Comparison of ENCODE assay signal across 11 cellular contexts in the genomic region with DNA sequence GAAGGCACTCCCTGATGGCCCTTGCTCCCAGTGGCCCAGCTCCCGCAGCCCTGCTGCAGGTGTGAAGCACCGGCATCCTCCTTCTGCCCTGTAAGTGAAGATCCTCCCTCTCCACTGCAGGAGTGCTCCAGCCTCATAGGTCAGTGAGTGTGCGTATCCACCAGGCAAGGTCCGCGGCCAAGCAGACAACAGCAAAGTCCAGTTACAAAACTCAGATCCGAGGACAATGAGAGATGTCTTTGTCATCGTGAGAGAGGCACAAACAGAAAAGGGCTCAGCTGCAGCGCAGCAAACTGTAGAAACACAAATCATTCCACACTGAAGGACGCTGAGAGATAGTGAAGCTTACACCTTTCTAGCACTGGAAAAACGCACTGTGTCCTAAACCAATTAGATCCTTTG. TPM values are rescaled to one million over a fixed set of nuclear protein-coding genes. Genes with fewer than 3 reads are reported as not detected.
DNase-seq lines count a peak whose midpoint lies in the region; ATAC-seq and TF ChIP-seq lines count a peak whose summit lies in the region.
"Had no signal": no experiment of that assay in that cellular context is flagged by ENCODE, and none has a peak within 500 bp of the region (broad histone marks: within the 10 kb centered on the region; RNA-seq: fewer than 3 reads in every experiment).

No MANE protein-coding gene starts in this region.

- DNase-seq in left ventricle myocardium inferior (no peak), left cardiac atrium (no peak), coronary artery (ENCODE audit: low spot score) (no peak), NCI-H128 (lab: John Stamatoyannopoulos, UW; ENCODE audit: unreplicated experiment) (no peak), AG08395 (ENCODE audit: low spot score) (no peak)
- DNase-seq in natural killer cell treated with Interleukin-12 subunit alpha and Interleukin-12 subunit beta and Interleukin-15 and Interleukin-18, amount 100 ng/mL, for 72 hours (ENCODE audit: low spot score): no peak
- no peak for DNase-seq in stimulated activated CD4-positive, alpha-beta T cell treated with anti-CD3 and anti-CD28 coated beads, Interleukin-2, amount 100 ng/mL, for 48 hours
- DNase-seq: BE2C; KBM-7; stimulated activated CD4-positive, alpha-beta T cell treated with anti-CD3 and anti-CD28 coated beads, Interleukin-4, amount 100 ng/mL, for 4 hours had no signal

- no peaks in the 10 kb centered on the region for H3K27me3 Mint-ChIP-seq in natural killer cell treated with Interleukin-12 subunit alpha and Interleukin-12 subunit beta and Interleukin-15 and Interleukin-18, amount 100 ng/mL, for 72 hours

- peaks cover 37% of the 10 kb centered on the region for H3K36me3 Mint-ChIP-seq in natural killer cell treated with Interleukin-12 subunit alpha and Interleukin-12 subunit beta and Interleukin-15 and Interleukin-18, amount 100 ng/mL, for 72 hours

- H3K27ac Mint-ChIP-seq in natural killer cell treated with Interleukin-12 subunit alpha and Interleukin-12 subunit beta and Interleukin-15 and Interleukin-18, amount 100 ng/mL, for 72 hours: peak overlapping the region; percentile 69 to 73

- peaks cover 100% of the 10 kb centered on the region for H3K4me1 ChIP-seq in left ventricle myocardium inferior
- H3K4me1 ChIP-seq: BE2C had no signal

- H3K27me3 ChIP-seq in left ventricle myocardium inferior (ENCODE audit: low read depth): no peaks in the 10 kb centered on the region
- H3K27me3 ChIP-seq: BE2C had no signal

- no peak for ATAC-seq in left cardiac atrium
- ATAC-seq in natural killer cell treated with Interleukin-12 subunit alpha and Interleukin-12 subunit beta and Interleukin-15 and Interleukin-18, amount 100 ng/mL, for 72 hours: no peak
- no peak for ATAC-seq in GM21786 (IDR thresholded peaks at IDR 0.05; ENCODE audit: unreplicated experiment)

- H3K9me3 ChIP-seq in left ventricle myocardium inferior (replicated peaks): no peaks in the 10 kb centered on the region
- H3K9me3 ChIP-seq: BE2C had no signal

- H3K4me1 Mint-ChIP-seq in natural killer cell treated with Interleukin-12 subunit alpha and Interleukin-12 subunit beta and Interleukin-15 and Interleukin-18, amount 100 ng/mL, for 72 hours (ENCODE audit: low read depth in 2 of 2): peaks cover 53 to 58% of the 10 kb centered on the region in 2 donors

- intact Hi-C loops in left ventricle myocardium inferior (cut with micrococcal nuclease) (no loop called here), left cardiac atrium (cut with DNase I) (no loop called here)

- peak overlapping the region; percentile 100 for H3K27ac ChIP-seq in left ventricle myocardium inferior (replicated peaks)
- H3K27ac ChIP-seq in coronary artery: peak overlapping the region; percentile 98

- H3K9me3 Mint-ChIP-seq in natural killer cell treated with Interleukin-12 subunit alpha and Interleukin-12 subunit beta and Interleukin-15 and Interleukin-18, amount 100 ng/mL, for 72 hours: no peaks in the 10 kb centered on the region

- TF ChIP-seq CTCF in left ventricle myocardium inferior (IDR thresholded peaks at IDR 0.05; ENCODE audit: borderline replicate concordance) (no peak), coronary artery (IDR thresholded peaks at IDR 0.05) (no peak)

- H3K4me3 ChIP-seq in left ventricle myocardium inferior (no peak overlapping the region), coronary artery (no peak overlapping the region)

- H3K36me3 ChIP-seq in left ventricle myocardium inferior: peaks cover 78% of the 10 kb centered on the region

- H3K4me3 Mint-ChIP-seq in natural killer cell treated with Interleukin-12 subunit alpha and Interleukin-12 subunit beta and Interleukin-15 and Interleukin-18, amount 100 ng/mL, for 72 hours: no peak overlapping the region

RNA-seq across cellular contexts. Expression of a gene that starts 46.1 kb away (rescaled TPM):
- total RNA-seq in left ventricle myocardium inferior (150 TPM), left cardiac atrium (100 to 1,000 TPM; 225 to 367 TPM)
- 100 to 1,000 TPM; 623 to 642 TPM for total RNA-seq in natural killer cell treated with Interleukin-12 subunit alpha and Interleukin-12 subunit beta and Interleukin-15 and Interleukin-18, amount 100 ng/mL, for 72 hours
